ENCODE assay signal across 16 cellular contexts in genomic region chr5:134038143-134038542, GRCh38.
"Had no signal": no experiment of that assay in that cellular context is flagged by ENCODE, and none has a peak within 500 bp of the region (broad histone marks: within the 10 kb centered on the region; RNA-seq: fewer than 3 reads in every experiment).

No MANE protein-coding gene starts in this region.

- H3K27me3 Mint-ChIP-seq: activated naive CD8-positive, alpha-beta T cell; memory B cell; natural killer cell treated with Interleukin-12 subunit alpha and Interleukin-12 subunit beta and Interleukin-15 and Interleukin-18, amount 100 ng/mL, for 72 hours; stimulated activated naive B cell treated with anti-CD40 and anti-IgM and Interleukin-4, amounts not matched to agents 10 μg/mL and 1 μg/mL and 100 μg/mL, for 72 hours had no signal

- H3K36me3 Mint-ChIP-seq: activated naive CD8-positive, alpha-beta T cell; memory B cell; natural killer cell treated with Interleukin-12 subunit alpha and Interleukin-12 subunit beta and Interleukin-15 and Interleukin-18, amount 100 ng/mL, for 72 hours; stimulated activated naive B cell treated with anti-CD40 and anti-IgM and Interleukin-4, amounts not matched to agents 10 μg/mL and 1 μg/mL and 100 μg/mL, for 72 hours had no signal

- H3K9me3 Mint-ChIP-seq: memory B cell; natural killer cell treated with Interleukin-12 subunit alpha and Interleukin-12 subunit beta and Interleukin-15 and Interleukin-18, amount 100 ng/mL, for 72 hours; stimulated activated naive B cell treated with anti-CD40 and anti-IgM and Interleukin-4, amounts not matched to agents 10 μg/mL and 1 μg/mL and 100 μg/mL, for 72 hours had no signal

- H3K9me3 ChIP-seq: gastrocnemius medialis, heart right ventricle, left lung, spleen, upper lobe of right lung had no signal

- H3K4me3 Mint-ChIP-seq: activated naive CD8-positive, alpha-beta T cell; memory B cell; natural killer cell treated with Interleukin-12 subunit alpha and Interleukin-12 subunit beta and Interleukin-15 and Interleukin-18, amount 100 ng/mL, for 72 hours; stimulated activated naive B cell treated with anti-CD40 and anti-IgM and Interleukin-4, amounts not matched to agents 10 μg/mL and 1 μg/mL and 100 μg/mL, for 72 hours had no signal

- H3K4me3 ChIP-seq: gastrocnemius medialis, heart right ventricle, left lung, spleen, upper lobe of right lung had no signal

- H3K27me3 ChIP-seq: brain microvascular endothelial cell, gastrocnemius medialis, heart right ventricle, left lung, spleen, upper lobe of right lung had no signal

- H3K27ac ChIP-seq: brain microvascular endothelial cell, epithelial cell of prostate, gastrocnemius medialis, heart right ventricle, left lung, spleen, upper lobe of right lung had no signal

- H3K27ac Mint-ChIP-seq: activated naive CD8-positive, alpha-beta T cell; memory B cell; natural killer cell treated with Interleukin-12 subunit alpha and Interleukin-12 subunit beta and Interleukin-15 and Interleukin-18, amount 100 ng/mL, for 72 hours; stimulated activated naive B cell treated with anti-CD40 and anti-IgM and Interleukin-4, amounts not matched to agents 10 μg/mL and 1 μg/mL and 100 μg/mL, for 72 hours had no signal

- H3K4me1 Mint-ChIP-seq: memory B cell had no signal

- DNase-seq: amygdala; brain microvascular endothelial cell; effector memory CD4-positive, alpha-beta T cell; gastrocnemius medialis; heart right ventricle; islet precursor cell; left lung; nucleus accumbens; spleen; stimulated activated CD4-positive, alpha-beta T cell treated with anti-CD3 and anti-CD28 coated beads, Interleukin-1b, Interleukin-23, amount 100 ng/mL, for 48 hours; stimulated activated naive B cell treated with anti-CD40 and anti-IgM and Interleukin-4, amounts not matched to agents 10 μg/mL and 1 μg/mL and 100 μg/mL, for 72 hours; upper lobe of right lung had no signal

- H3K36me3 ChIP-seq: brain microvascular endothelial cell, gastrocnemius medialis, heart right ventricle, left lung, spleen, upper lobe of right lung had no signal

- H3K4me1 ChIP-seq: gastrocnemius medialis, heart right ventricle, left lung, upper lobe of right lung had no signal
